ENCODE assay signal across 9 cellular contexts in genomic region chr9:34380034-34380510, GRCh38. TPM values are rescaled to one million over a fixed set of nuclear protein-coding genes. Genes with fewer than 3 reads are reported as not detected.
DNase-seq lines count a peak whose midpoint lies in the region; ATAC-seq, FAIRE-seq and TF ChIP-seq lines count a peak whose summit lies in the region.
"Had no signal": no experiment of that assay in that cellular context is flagged by ENCODE, and none has a peak within 500 bp of the region (broad histone marks: within the 10 kb centered on the region; RNA-seq: fewer than 3 reads in every experiment).

No MANE protein-coding gene starts in this region.

- H3K9me3 Mint-ChIP-seq in T-helper 2 cell treated with Interferon-gamma antibody and Interleukin-4, amounts not matched to agents 5 μg/mL and 100 μg/mL, for 36 hours: no peaks in the 10 kb centered on the region

- peaks cover 61% of the 10 kb centered on the region for H3K4me1 ChIP-seq in HepG2 (ENCODE audit: insufficient read depth, low read length)
- H3K4me1 ChIP-seq in testis: peaks cover 15% of the 10 kb centered on the region

- peaks cover 3% of the 10 kb centered on the region for H3K27me3 Mint-ChIP-seq in T-helper 2 cell treated with Interferon-gamma antibody and Interleukin-4, amounts not matched to agents 5 μg/mL and 100 μg/mL, for 36 hours (ENCODE audit: low read depth)

- in situ Hi-C loops in HepG2 (cut with HindIII; ENCODE audit: extremely low pct_ligation_motif_present, low pct_unique_long_range_greater_than_20kb): no loop called here

- DNase-seq in T-helper 2 cell treated with Interferon-gamma antibody and Interleukin-4, amounts not matched to agents 5 μg/mL and 100 μg/mL, for 36 hours (ENCODE audit: low spot score): no peak
- DNase-seq in T-helper 2 cell (no peak), HepG2 (ENCODE audit: low spot score) (no peak), testis (peak; percentile 21), NOMO-1 treated with dmso at 0.1 percent for 144 hours (lab: John Stamatoyannopoulos, UW; ENCODE audit: unreplicated experiment) (no peak), cerebellar cortex (ENCODE audit: low spot score) (no peak)

- POLR2A ChIA-PET in HepG2 (lab: Yijun Ruan, JAX): interaction anchor here (0.6 to 9.2 kb wide), 9 partner anchors 24 to 1137 kb away, joined by 3 to 162 read pairs (median 5); no protein-coding TSS in a partner anchor

- H3K36me3 Mint-ChIP-seq in T-helper 2 cell treated with Interferon-gamma antibody and Interleukin-4, amounts not matched to agents 5 μg/mL and 100 μg/mL, for 36 hours (ENCODE audit: low read depth): no peaks in the 10 kb centered on the region

- H3K9me3 ChIP-seq in HepG2 (ENCODE audit: low read length): no peaks in the 10 kb centered on the region
- no peaks in the 10 kb centered on the region for H3K9me3 ChIP-seq in testis

- H3K36me3 ChIP-seq in HepG2 (replicated peaks in 1 of 2; ENCODE audit: control insufficient read depth in 1 of 2, insufficient read depth in 2 of 2, low read length in 2 of 2) (no peaks in the 10 kb centered on the region), testis (ENCODE audit: low read depth, missing control alignments) (no peaks in the 10 kb centered on the region)

- peak overlapping the region; percentile 59 for H2AFZ ChIP-seq in HepG2 (ENCODE audit: low read length)

- peak overlapping the region; percentile 46 for H3K9ac ChIP-seq in HepG2 (ENCODE audit: insufficient read depth, low read depth, low read length)

- H3K4me1 Mint-ChIP-seq in T-helper 2 cell treated with Interferon-gamma antibody and Interleukin-4, amounts not matched to agents 5 μg/mL and 100 μg/mL, for 36 hours (ENCODE audit: low read depth): peaks cover 32% of the 10 kb centered on the region

- no TSS peak for BruUV-seq in HepG2 (replicated peaks; lab: Mats Ljungman, UMichigan)

- 71% methylated on average over 15 of the region's 24 CpGs for WGBS in HepG2 (ENCODE audit: low lambda C conversion rate)
- WGBS in testis, 2 donors: 7 to 36% methylated on average over 7 to 24 of the region's 24 CpGs

- H3K4me3 Mint-ChIP-seq in T-helper 2 cell treated with Interferon-gamma antibody and Interleukin-4, amounts not matched to agents 5 μg/mL and 100 μg/mL, for 36 hours: peak overlapping the region; percentile 86

- no peak for TF ChIP-seq EP300 in HepG2 (IDR thresholded peaks at IDR 0.05; ENCODE audit: low read depth in 2 of 2, low read length in 2 of 2)
- TF ChIP-seq EP300 in HepG2 (CRISPR knock-in tag; IDR thresholded peaks at IDR 0.05; ENCODE audit: borderline replicate concordance): no peak

- intact Hi-C loops in HepG2 (cut with micrococcal nuclease; ENCODE audit: unreplicated experiment): no loop called here
- intact Hi-C loops in testis (cut with DNase I; ENCODE audit: low total_unique reads): no loop called here

- H3K27ac ChIP-seq in angular gyrus (ENCODE audit: low read depth, low read length) (peak overlapping the region; percentile 60), HepG2 (ENCODE audit: extremely low read length, insufficient read depth, low read length) (peak overlapping the region; percentile 39), testis (no peak overlapping the region)
- H3K27ac ChIP-seq: C4-2B had no signal

- H4K20me1 ChIP-seq in HepG2 (ENCODE audit: insufficient read depth, low read length): no peaks in the 10 kb centered on the region

- no peak for TF ChIP-seq POLR2A in HepG2 (IDR thresholded peaks at IDR 0.05; ENCODE audit: insufficient read depth in 1 of 2, low read depth in 2 of 2, low read length in 2 of 2)
- TF ChIP-seq POLR2A in testis (IDR thresholded peaks at IDR 0.05): no peak

- peaks cover 10% of the 10 kb centered on the region for H3K79me2 ChIP-seq in HepG2 (ENCODE audit: insufficient read depth, low read length)

- ATAC-seq in HepG2: peak; percentile 4
- ATAC-seq in HG02798 (IDR thresholded peaks at IDR 0.05; ENCODE audit: poor library complexity, unreplicated experiment): no peak

- H3K4me2 ChIP-seq in HepG2 (ENCODE audit: low read depth, low read length): peak overlapping the region; percentile 89

- FAIRE-seq in HepG2 (lab: Jason Lieb, UNC): no peak

- H3K4me3 ChIP-seq in HepG2 (replicated peaks in 1 of 3; ENCODE audit: insufficient read depth in 1 of 3, low read depth in 2 of 3, low read length in 3 of 3) (peak overlapping the region; percentile 57 to 81 (median 66)), testis (peak overlapping the region in 1 of 2 donors; percentile 24)

- TF ChIP-seq CTCF in HepG2 (CRISPR knock-in tag; IDR thresholded peaks at IDR 0.05) (0 out of 2 replicates have a peak, but pooled peaks have one; percentile 2), testis (IDR thresholded peaks at IDR 0.05) (no peak)

- no peak for TF ChIP-seq RAD21 in HepG2 (CRISPR knock-in tag; IDR thresholded peaks at IDR 0.05)

- H3K27ac Mint-ChIP-seq in T-helper 2 cell treated with Interferon-gamma antibody and Interleukin-4, amounts not matched to agents 5 μg/mL and 100 μg/mL, for 36 hours: peak overlapping the region; percentile 77

- CTCF ChIA-PET in HepG2 (lab: Yijun Ruan, JAX; ENCODE audit: low intra/inter-chr PET ratio, low total read pairs): interaction anchor here (1.2 to 7.2 kb wide), 2 partner anchors 48 to 127 kb away, joined by 5 to 143 read pairs; partner anchors contain the start of genes KIF24 and NUDT2

- H3K27me3 ChIP-seq in HepG2 (ENCODE audit: control insufficient read depth in 1 of 2, insufficient read depth in 2 of 2, low read length in 2 of 2): no peaks in the 10 kb centered on the region; a peak in 1 of 5 replicates
- H3K27me3 ChIP-seq in testis: no peaks in the 10 kb centered on the region

RNA-seq across cellular contexts. Expression of gene MYORG, which starts 3.4 kb away (rescaled TPM):
- 14.3 and 22.4 TPM in 2 replicates for total RNA-seq in HepG2 (2016; rRNA removed; fragmentation: Illumina TruSeq; extraction: Trizol)
- 1.7 and 2.0 TPM in 2 replicates for total RNA-seq in HepG2 (2016; cell fraction: cytosol; rRNA removed; fragmentation: Illumina TruSeq; extraction: Trizol; ENCODE audit: low read depth)
- total RNA-seq in HepG2 (2016; cell fraction: insoluble cytoplasmic fraction; rRNA removed; fragmentation: Illumina TruSeq; extraction: Trizol): 12.6 and 22.5 TPM in 2 replicates
- total RNA-seq in HepG2 (2016; cell fraction: membrane; rRNA removed; fragmentation: Illumina TruSeq; extraction: Trizol): 9.5 and 9.9 TPM in 2 replicates
- total RNA-seq in HepG2 (2016; cell fraction: nucleus; rRNA removed; fragmentation: Illumina TruSeq; extraction: Trizol): 28.9 and 34.2 TPM in 2 replicates
- polyA plus RNA-seq in HepG2 (2011; rRNA removed): 11.1 and 11.9 TPM in 2 replicates
- 12.3 and 12.9 TPM in 2 replicates for polyA plus RNA-seq in HepG2 (2011; cell fraction: cytosol; rRNA removed)
- 10.1 and 11.3 TPM in 2 replicates for polyA plus RNA-seq in HepG2 (2011; cell fraction: nucleus; rRNA removed)
- 29.5 and 34.5 TPM in 2 replicates for polyA plus RNA-seq in HepG2 (2012)
- polyA plus RNA-seq in HepG2 (2016; cell fraction: cytosol; fragmentation: Illumina TruSeq; extraction: Trizol; ENCODE audit: low read depth): 1.9 and 2.0 TPM in 2 replicates
- 14.7 and 17.6 TPM in 2 replicates for polyA plus RNA-seq in HepG2 (2016; cell fraction: insoluble cytoplasmic fraction; fragmentation: Illumina TruSeq; extraction: Trizol; ENCODE audit: low read depth)
- 4.6 and 5.0 TPM in 2 replicates for polyA plus RNA-seq in HepG2 (2016; cell fraction: membrane; fragmentation: Illumina TruSeq; extraction: Trizol; ENCODE audit: low read depth)
- 47.4 and 50.2 TPM in 2 replicates for polyA plus RNA-seq in HepG2 (2016; cell fraction: nucleus; fragmentation: Illumina TruSeq; extraction: Trizol; ENCODE audit: insufficient read depth, low read depth)
- polyA minus RNA-seq in HepG2 (2011; rRNA and poly(A)+ RNA removed; ENCODE audit: low replicate concordance): 4.7 and 30.4 TPM in 2 replicates
- 24.9 and 26.6 TPM in 2 replicates for polyA minus RNA-seq in HepG2 (2011; cell fraction: cytosol; rRNA and poly(A)+ RNA removed)
- 5.0 and 6.7 TPM in 2 replicates for polyA minus RNA-seq in HepG2 (2011; cell fraction: nucleus; rRNA and poly(A)+ RNA removed)
- 1 to 10 TPM; 2.8 to 4.6 TPM for total RNA-seq in testis
- 2.8 TPM for polyA plus RNA-seq in testis (ENCODE audit: insufficient read depth, low read depth, low replicate concordance)

RNA-seq across cellular contexts. Expression of gene NUDT2, which starts 50.7 kb away (rescaled TPM):
- total RNA-seq in HepG2 (2016; rRNA removed; fragmentation: Illumina TruSeq; extraction: Trizol) (19.9 and 28.0 TPM in 2 replicates), testis (10 to 100 TPM; 16.7 to 20.9 TPM)
- total RNA-seq in HepG2 (2016; cell fraction: cytosol; rRNA removed; fragmentation: Illumina TruSeq; extraction: Trizol; ENCODE audit: low read depth): 10.3 and 10.9 TPM in 2 replicates
- 19.3 and 30.3 TPM in 2 replicates for total RNA-seq in HepG2 (2016; cell fraction: insoluble cytoplasmic fraction; rRNA removed; fragmentation: Illumina TruSeq; extraction: Trizol)
- 15.4 and 16.7 TPM in 2 replicates for total RNA-seq in HepG2 (2016; cell fraction: membrane; rRNA removed; fragmentation: Illumina TruSeq; extraction: Trizol)
- total RNA-seq in HepG2 (2016; cell fraction: nucleus; rRNA removed; fragmentation: Illumina TruSeq; extraction: Trizol): 7.0 and 9.3 TPM in 2 replicates
- polyA plus RNA-seq in HepG2 (2011; rRNA removed) (19.9 and 24.6 TPM in 2 replicates), testis (ENCODE audit: insufficient read depth, low read depth, low replicate concordance) (21.1 TPM)
- 24.3 and 27.3 TPM in 2 replicates for polyA plus RNA-seq in HepG2 (2011; cell fraction: cytosol; rRNA removed)
- polyA plus RNA-seq in HepG2 (2011; cell fraction: nucleus; rRNA removed): 6.9 and 7.0 TPM in 2 replicates
- polyA plus RNA-seq in HepG2 (2012): 11.3 and 13.8 TPM in 2 replicates
- polyA plus RNA-seq in HepG2 (2016; cell fraction: cytosol; fragmentation: Illumina TruSeq; extraction: Trizol; ENCODE audit: low read depth): 7.8 and 8.4 TPM in 2 replicates
- 22.0 and 27.3 TPM in 2 replicates for polyA plus RNA-seq in HepG2 (2016; cell fraction: insoluble cytoplasmic fraction; fragmentation: Illumina TruSeq; extraction: Trizol; ENCODE audit: low read depth)
- polyA plus RNA-seq in HepG2 (2016; cell fraction: membrane; fragmentation: Illumina TruSeq; extraction: Trizol; ENCODE audit: low read depth): 11.0 and 15.4 TPM in 2 replicates
- 13.5 and 15.5 TPM in 2 replicates for polyA plus RNA-seq in HepG2 (2016; cell fraction: nucleus; fragmentation: Illumina TruSeq; extraction: Trizol; ENCODE audit: insufficient read depth, low read depth)
- 12.3 and 17.3 TPM in 2 replicates for polyA minus RNA-seq in HepG2 (2011; rRNA and poly(A)+ RNA removed; ENCODE audit: low replicate concordance)
- 3.1 and 4.8 TPM in 2 replicates for polyA minus RNA-seq in HepG2 (2011; cell fraction: cytosol; rRNA and poly(A)+ RNA removed)
- polyA minus RNA-seq in HepG2 (2011; cell fraction: nucleus; rRNA and poly(A)+ RNA removed): 3.5 and 5.1 TPM in 2 replicates

RNA-seq across cellular contexts. Expression of gene KIF24, which starts 51.0 kb away (rescaled TPM):
- 2.8 and 3.0 TPM in 2 replicates for total RNA-seq in HepG2 (2016; rRNA removed; fragmentation: Illumina TruSeq; extraction: Trizol)
- total RNA-seq in HepG2 (2016; cell fraction: cytosol; rRNA removed; fragmentation: Illumina TruSeq; extraction: Trizol; ENCODE audit: low read depth): 0.61 and 0.79 TPM in 2 replicates
- 2.9 and 3.1 TPM in 2 replicates for total RNA-seq in HepG2 (2016; cell fraction: insoluble cytoplasmic fraction; rRNA removed; fragmentation: Illumina TruSeq; extraction: Trizol)
- 0.96 and 1.1 TPM in 2 replicates for total RNA-seq in HepG2 (2016; cell fraction: membrane; rRNA removed; fragmentation: Illumina TruSeq; extraction: Trizol)
- total RNA-seq in HepG2 (2016; cell fraction: nucleus; rRNA removed; fragmentation: Illumina TruSeq; extraction: Trizol): 4.0 and 4.2 TPM in 2 replicates
- polyA plus RNA-seq in HepG2 (2011; rRNA removed): 1.1 TPM in 2 replicates
- 0.53 and 0.70 TPM in 2 replicates for polyA plus RNA-seq in HepG2 (2011; cell fraction: cytosol; rRNA removed)
- polyA plus RNA-seq in HepG2 (2011; cell fraction: nucleus; rRNA removed): 1.7 and 1.9 TPM in 2 replicates
- polyA plus RNA-seq in HepG2 (2012): 0.40 and 0.67 TPM in 2 replicates
- polyA plus RNA-seq in HepG2 (2016; cell fraction: cytosol; fragmentation: Illumina TruSeq; extraction: Trizol; ENCODE audit: low read depth): 0.29 and 0.34 TPM in 2 replicates
- polyA plus RNA-seq in HepG2 (2016; cell fraction: insoluble cytoplasmic fraction; fragmentation: Illumina TruSeq; extraction: Trizol; ENCODE audit: low read depth): 1.7 and 2.2 TPM in 2 replicates
- polyA plus RNA-seq in HepG2 (2016; cell fraction: membrane; fragmentation: Illumina TruSeq; extraction: Trizol; ENCODE audit: low read depth): 0.55 and 0.58 TPM in 2 replicates
- 3.6 and 4.2 TPM in 2 replicates for polyA plus RNA-seq in HepG2 (2016; cell fraction: nucleus; fragmentation: Illumina TruSeq; extraction: Trizol; ENCODE audit: insufficient read depth, low read depth)
- polyA minus RNA-seq in HepG2 (2011; rRNA and poly(A)+ RNA removed; ENCODE audit: low replicate concordance): 2.8 and 24.8 TPM in 2 replicates
- 0.89 and 1.1 TPM in 2 replicates for polyA minus RNA-seq in HepG2 (2011; cell fraction: cytosol; rRNA and poly(A)+ RNA removed)
- 2.9 and 4.0 TPM in 2 replicates for polyA minus RNA-seq in HepG2 (2011; cell fraction: nucleus; rRNA and poly(A)+ RNA removed)
- total RNA-seq in testis: 10 to 100 TPM; 18.3 to 20.0 TPM
- polyA plus RNA-seq in testis (ENCODE audit: insufficient read depth, low read depth, low replicate concordance): 34.7 TPM

Comparison
In these comparisons a context has a peak if more than half of its experiments do, and no peak if none do; other contexts are left out.
1. H3K27ac ChIP-seq: peak in angular gyrus (single experiment) and HepG2 (single experiment); none in testis (0 of 2).